Comparison of ENCODE assay signal across 12 cellular contexts in the genomic region with DNA sequence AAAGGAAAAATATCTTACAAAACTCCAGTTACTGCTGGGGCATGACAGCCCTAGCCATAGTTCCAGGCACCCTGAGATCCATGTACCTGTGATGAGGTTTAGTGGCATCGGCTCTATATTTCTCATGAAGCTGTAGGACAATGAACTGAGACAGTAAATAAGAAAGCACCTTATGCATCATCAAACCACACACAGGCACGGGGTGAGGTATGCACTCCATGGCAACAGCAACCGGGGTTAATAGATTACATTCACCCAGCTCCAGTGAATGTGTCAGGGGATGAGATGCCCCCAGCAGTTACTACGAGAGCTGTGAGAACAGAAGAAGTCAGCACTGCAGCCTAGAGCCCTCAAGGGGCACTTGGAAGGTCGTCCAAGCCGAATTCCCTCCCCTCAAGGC.
A peak's percentile ranks its signal among the peaks of the same experiment; 100 is the strongest.
DNase-seq lines count a peak whose midpoint lies in the region; ATAC-seq and TF ChIP-seq lines count a peak whose summit lies in the region.
"Had no signal": no experiment of that assay in that cellular context is flagged by ENCODE, and none has a peak within 500 bp of the region (broad histone marks: within the 10 kb centered on the region; RNA-seq: fewer than 3 reads in every experiment).

No MANE protein-coding gene starts in this region.

- TF ChIP-seq CTCF in osteocyte (IDR thresholded peaks at IDR 0.05) = no peak
- TF ChIP-seq CTCF in progenitor cell of endocrine pancreas (IDR thresholded peaks at IDR 0.05; ENCODE audit: unreplicated experiment) = no peak

- ATAC-seq in HG02623 (IDR thresholded peaks at IDR 0.05; ENCODE audit: unreplicated experiment) (peak; percentile 79), GM21360 (IDR thresholded peaks at IDR 0.05; ENCODE audit: unreplicated experiment) (no peak)

- peaks cover 28% of the 10 kb centered on the region for H3K79me1 ChIP-seq in trophoblast cell (ENCODE audit: low read length)

- peak overlapping the region; percentile 76 for H2BK12ac ChIP-seq in trophoblast cell (ENCODE audit: low read length)

- H3K36me3 Mint-ChIP-seq in activated CD4-positive, alpha-beta memory T cell treated with anti-CD3 and anti-CD28 coated beads for 36 hours = no peaks in the 10 kb centered on the region
- no peaks in the 10 kb centered on the region for H3K36me3 Mint-ChIP-seq in activated CD4-positive, alpha-beta memory T cell treated with anti-CD3 and anti-CD28 coated beads, Interleukin-2, amount 10 ng/mL, durations not matched to agents 7 days and 5 days (ENCODE audit: low read depth)
- H3K36me3 Mint-ChIP-seq in osteocyte (ENCODE audit: unreplicated experiment) (no peaks in the 10 kb centered on the region), progenitor cell of endocrine pancreas (ENCODE audit: insufficient read depth) (no peaks in the 10 kb centered on the region)

- H2AK5ac ChIP-seq in trophoblast cell (ENCODE audit: low read length) = peak overlapping the region; percentile 81

- CTCF ChIA-PET in activated CD4-positive, alpha-beta memory T cell treated with anti-CD3 and anti-CD28 coated beads for 36 hours (lab: Charles Lee) = no interaction called here
- CTCF ChIA-PET in activated CD4-positive, alpha-beta memory T cell treated with anti-CD3 and anti-CD28 coated beads, Interleukin-2, amount 10 ng/mL, durations not matched to agents 7 days and 5 days (lab: Charles Lee) = no interaction called here

- peaks cover 6% of the 10 kb centered on the region for H3K4me1 Mint-ChIP-seq in activated CD4-positive, alpha-beta memory T cell treated with anti-CD3 and anti-CD28 coated beads for 36 hours (ENCODE audit: low read depth)
- peaks cover 5% of the 10 kb centered on the region for H3K4me1 Mint-ChIP-seq in activated CD4-positive, alpha-beta memory T cell treated with anti-CD3 and anti-CD28 coated beads, Interleukin-2, amount 10 ng/mL, durations not matched to agents 7 days and 5 days
- peaks cover 35% of the 10 kb centered on the region for H3K4me1 Mint-ChIP-seq in osteocyte (ENCODE audit: unreplicated experiment)
- no peaks in the 10 kb centered on the region for H3K4me1 Mint-ChIP-seq in progenitor cell of endocrine pancreas (ENCODE audit: low read depth)

- H2BK120ac ChIP-seq in trophoblast cell (ENCODE audit: insufficient read depth, low read length, poor library complexity) = peak overlapping the region; percentile 89

- H3K4me3 Mint-ChIP-seq in activated CD4-positive, alpha-beta memory T cell treated with anti-CD3 and anti-CD28 coated beads for 36 hours = no peak overlapping the region
- H3K4me3 Mint-ChIP-seq in activated CD4-positive, alpha-beta memory T cell treated with anti-CD3 and anti-CD28 coated beads, Interleukin-2, amount 10 ng/mL, durations not matched to agents 7 days and 5 days = no peak overlapping the region
- H3K4me3 Mint-ChIP-seq in osteocyte (ENCODE audit: unreplicated experiment) (no peak overlapping the region), progenitor cell of endocrine pancreas (ENCODE audit: low read depth) (no peak overlapping the region)

- H3K9me3 ChIP-seq in trophoblast cell (ENCODE audit: insufficient read depth, low read depth, low read length) = peaks cover 4% of the 10 kb centered on the region

- POLR2A ChIA-PET in activated CD4-positive, alpha-beta memory T cell treated with anti-CD3 and anti-CD28 coated beads for 36 hours (lab: Charles Lee) = no interaction called here
- POLR2A ChIA-PET in activated CD4-positive, alpha-beta memory T cell treated with anti-CD3 and anti-CD28 coated beads, Interleukin-2, amount 10 ng/mL, durations not matched to agents 7 days and 5 days (lab: Charles Lee) = no interaction called here

- H3K27ac Mint-ChIP-seq in activated CD4-positive, alpha-beta memory T cell treated with anti-CD3 and anti-CD28 coated beads for 36 hours = no peak overlapping the region
- H3K27ac Mint-ChIP-seq in activated CD4-positive, alpha-beta memory T cell treated with anti-CD3 and anti-CD28 coated beads, Interleukin-2, amount 10 ng/mL, durations not matched to agents 7 days and 5 days = no peak overlapping the region
- H3K27ac Mint-ChIP-seq in osteocyte (ENCODE audit: unreplicated experiment) = no peak overlapping the region
- no peak overlapping the region for H3K27ac Mint-ChIP-seq in progenitor cell of endocrine pancreas

- H2BK5ac ChIP-seq in trophoblast cell (ENCODE audit: low read depth, low read length, poor library complexity) = peak overlapping the region; percentile 11

- H3K27me3 ChIP-seq in trophoblast cell (ENCODE audit: insufficient read depth, low read length) = no peaks in the 10 kb centered on the region

- H3K14ac ChIP-seq in trophoblast cell (ENCODE audit: low read length) = peak overlapping the region; percentile 26

- no peak overlapping the region for H3K4me3 ChIP-seq in trophoblast cell (ENCODE audit: low read depth, low read length)

- intact Hi-C loops in activated CD4-positive, alpha-beta memory T cell treated with anti-CD3 and anti-CD28 coated beads for 36 hours (cut with micrococcal nuclease) = loop anchor here (2.0 kb wide), 1 partner anchor 160 kb away; no protein-coding TSS in a partner anchor

- H3K27ac ChIP-seq in trophoblast cell (ENCODE audit: low read depth, low read length) = no peak overlapping the region

- peaks cover 18 to 28% of the 10 kb centered on the region in 2 experiments for H3K4me1 ChIP-seq in trophoblast cell (ENCODE audit: control insufficient read depth in 1 of 2, insufficient read depth in 2 of 2, low read length in 2 of 2)

- H3K9me3 Mint-ChIP-seq in activated CD4-positive, alpha-beta memory T cell treated with anti-CD3 and anti-CD28 coated beads for 36 hours = no peaks in the 10 kb centered on the region
- peaks cover 2% of the 10 kb centered on the region for H3K9me3 Mint-ChIP-seq in activated CD4-positive, alpha-beta memory T cell treated with anti-CD3 and anti-CD28 coated beads, Interleukin-2, amount 10 ng/mL, durations not matched to agents 7 days and 5 days
- H3K9me3 Mint-ChIP-seq in osteocyte (ENCODE audit: unreplicated experiment) (no peaks in the 10 kb centered on the region), progenitor cell of endocrine pancreas (ENCODE audit: low read depth) (peaks cover 4% of the 10 kb centered on the region)

- no peak overlapping the region for H3K4me2 ChIP-seq in trophoblast cell (ENCODE audit: low read length)

- H2AFZ ChIP-seq in trophoblast cell (ENCODE audit: insufficient read depth, low read length, poor library complexity) = no peak overlapping the region

- H3K36me3 ChIP-seq in trophoblast cell (ENCODE audit: control insufficient read depth in 1 of 2, insufficient read depth in 2 of 2, low read length in 2 of 2) = no peaks in the 10 kb centered on the region

- peaks cover 76% of the 10 kb centered on the region for H3K27me3 Mint-ChIP-seq in activated CD4-positive, alpha-beta memory T cell treated with anti-CD3 and anti-CD28 coated beads for 36 hours
- H3K27me3 Mint-ChIP-seq in activated CD4-positive, alpha-beta memory T cell treated with anti-CD3 and anti-CD28 coated beads, Interleukin-2, amount 10 ng/mL, durations not matched to agents 7 days and 5 days = peaks cover 47% of the 10 kb centered on the region
- H3K27me3 Mint-ChIP-seq in osteocyte (ENCODE audit: unreplicated experiment) (peaks cover 12% of the 10 kb centered on the region), progenitor cell of endocrine pancreas (peaks cover 7% of the 10 kb centered on the region)

- DNase-seq in activated CD4-positive, alpha-beta memory T cell treated with anti-CD3 and anti-CD28 coated beads for 36 hours = peak; percentile 56
- no peak for DNase-seq in activated CD4-positive, alpha-beta memory T cell treated with anti-CD3 and anti-CD28 coated beads, Interleukin-2, amount 10 ng/mL, durations not matched to agents 7 days and 5 days
- peak; percentile 35 for DNase-seq in NCI-H226
- no peak for DNase-seq in trophoblast cell
- DNase-seq in osteocyte (ENCODE audit: extremely low spot score, unreplicated experiment) = no peak
- DNase-seq in progenitor cell of endocrine pancreas (ENCODE audit: low spot score, unreplicated experiment) = no peak
- DNase-seq: cerebellar nuclear complex, EL, IMR-90, Right ventricle myocardium superior had no signal

- H3K9ac ChIP-seq in trophoblast cell (ENCODE audit: low read length) = no peak overlapping the region

- no CpG with 5 or more reads among the region's 6 CpGs for WGBS in trophoblast cell (ENCODE audit: extremely low coverage, insufficient coverage, insufficient read length)

- H3K18ac ChIP-seq in trophoblast cell (ENCODE audit: low read length) = peak overlapping the region; percentile 14

- no peak overlapping the region for H4K8ac ChIP-seq in trophoblast cell (ENCODE audit: low read depth, low read length)

- no peak overlapping the region for H3K4ac ChIP-seq in trophoblast cell (ENCODE audit: low read depth, low read length)

- H3K79me2 ChIP-seq in trophoblast cell (ENCODE audit: control insufficient read depth, insufficient read depth, low read length, poor library complexity) = peaks cover 4% of the 10 kb centered on the region

- H3K23ac ChIP-seq in trophoblast cell (ENCODE audit: low read length) = no peak overlapping the region

- H4K91ac ChIP-seq in trophoblast cell (ENCODE audit: low read depth, low read length) = peak overlapping the region; percentile 70

- no peak overlapping the region for H4K12ac ChIP-seq in trophoblast cell (ENCODE audit: low read depth, low read length)

Comparison
In these comparisons a context has a peak if more than half of its experiments do, and no peak if none do; other contexts are left out.
1. DNase-seq: peak in activated CD4-positive, alpha-beta memory T cell treated with anti-CD3 and anti-CD28 coated beads for 36 hours (single experiment) and NCI-H226 (single experiment); none in activated CD4-positive, alpha-beta memory T cell treated with anti-CD3 and anti-CD28 coated beads, Interleukin-2, amount 10 ng/mL, durations not matched to agents 7 days and 5 days (single experiment), trophoblast cell (0 of 2), osteocyte (single experiment) and progenitor cell of endocrine pancreas (single experiment).